ENCODE assay signal across 8 cellular contexts in the genomic region with DNA sequence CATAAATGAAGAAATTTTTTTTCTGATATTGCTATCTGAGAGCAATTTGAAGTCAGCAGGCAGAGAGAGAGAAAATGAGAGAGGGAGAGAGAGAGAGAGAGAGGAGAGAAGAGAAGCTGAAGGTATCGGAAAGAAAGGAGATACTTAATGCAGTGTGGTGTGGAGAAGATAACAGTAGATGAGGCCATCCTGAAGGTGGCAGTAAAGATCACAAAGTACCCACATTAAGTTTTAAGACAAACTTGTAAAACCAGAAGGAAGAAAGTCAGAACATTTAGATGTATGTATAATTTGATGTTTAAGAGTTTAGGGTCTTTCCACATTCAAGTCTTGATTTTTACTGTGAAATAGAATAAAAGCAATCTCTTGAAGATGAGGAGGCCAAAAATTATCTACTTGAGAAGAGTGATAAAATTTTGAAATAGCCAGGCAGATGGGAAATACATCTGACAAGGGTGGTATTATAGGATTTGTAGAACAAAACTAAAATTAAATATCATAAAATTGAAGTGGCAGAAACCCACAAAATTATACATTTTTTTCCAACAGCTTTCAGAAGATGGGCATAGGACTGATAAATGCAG.
A peak's percentile ranks its signal among the peaks of the same experiment; 100 is the strongest.
DNase-seq lines count a peak whose midpoint lies in the region; ATAC-seq, FAIRE-seq and TF ChIP-seq lines count a peak whose summit lies in the region.

No MANE protein-coding gene starts in this region.

- H3K9me3 ChIP-seq in esophagus squamous epithelium = no peaks in the 10 kb centered on the region

- no peaks in the 10 kb centered on the region for H3K9me3 Mint-ChIP-seq in activated CD8-positive, alpha-beta T cell treated with anti-CD3 and anti-CD28 coated beads, Interleukin-2, amount 10 ng/mL, durations not matched to agents 7 days and 5 days (ENCODE audit: insufficient read depth)
- H3K9me3 Mint-ChIP-seq in activated naive CD4-positive, alpha-beta T cell treated with anti-CD3 and anti-CD28 coated beads, Interleukin-2, amount 10 ng/mL, durations not matched to agents 7 days and 5 days = no peaks in the 10 kb centered on the region

- TF ChIP-seq CTCF in D721Med (IDR thresholded peaks at IDR 0.05; ENCODE audit: insufficient read depth, missing control alignments) (peak; percentile 38), esophagus squamous epithelium (IDR thresholded peaks at IDR 0.05) (peak in 2 of 6 experiments; percentile 13 to 30)

- TF ChIP-seq POLR2A in esophagus squamous epithelium (IDR thresholded peaks at IDR 0.05) = no peak

- no peak overlapping the region for H3K4me3 Mint-ChIP-seq in activated CD8-positive, alpha-beta T cell treated with anti-CD3 and anti-CD28 coated beads, Interleukin-2, amount 10 ng/mL, durations not matched to agents 7 days and 5 days
- H3K4me3 Mint-ChIP-seq in activated naive CD4-positive, alpha-beta T cell treated with anti-CD3 and anti-CD28 coated beads, Interleukin-2, amount 10 ng/mL, durations not matched to agents 7 days and 5 days = no peak overlapping the region

- no peaks in the 10 kb centered on the region for H3K27me3 ChIP-seq in esophagus squamous epithelium

- ATAC-seq in GM19463 (IDR thresholded peaks at IDR 0.05; ENCODE audit: unreplicated experiment) (peak; percentile 66), left lobe of liver (peak; percentile 79)
- peak; percentile 88 for ATAC-seq in activated CD8-positive, alpha-beta T cell treated with anti-CD3 and anti-CD28 coated beads, Interleukin-2, amount 10 ng/mL, durations not matched to agents 7 days and 5 days

- no peak for FAIRE-seq in D721Med (lab: Jason Lieb, UNC)

- no peak overlapping the region for H3K4me3 ChIP-seq in esophagus squamous epithelium

- DNase-seq in D721Med (ENCODE audit: insufficient read length, low spot score) (no peak), MV-4-11 (lab: John Stamatoyannopoulos, UW) (peak; percentile 42), left lobe of liver (ENCODE audit: low spot score) (no peak), esophagus squamous epithelium (lab: John Stamatoyannopoulos, UW) (no peak), NCI-H1930 (lab: John Stamatoyannopoulos, UW) (no peak)
- DNase-seq in activated CD8-positive, alpha-beta T cell treated with anti-CD3 and anti-CD28 coated beads, Interleukin-2, amount 10 ng/mL, durations not matched to agents 7 days and 5 days = peak; percentile 52
- DNase-seq in activated naive CD4-positive, alpha-beta T cell treated with anti-CD3 and anti-CD28 coated beads, Interleukin-2, amount 10 ng/mL, durations not matched to agents 7 days and 5 days = no peak

- no peak overlapping the region for H3K27ac ChIP-seq in esophagus squamous epithelium

- no peaks in the 10 kb centered on the region for H3K4me1 ChIP-seq in esophagus squamous epithelium

- H3K36me3 ChIP-seq in esophagus squamous epithelium = no peaks in the 10 kb centered on the region

- 4 to 23% methylated on average over 1 of the region's 1 CpG for WGBS in esophagus squamous epithelium, 2 donors

- intact Hi-C loops in esophagus squamous epithelium (cut with DNase I) = no loop called here

- CTCF ChIA-PET in activated CD8-positive, alpha-beta T cell treated with anti-CD3 and anti-CD28 coated beads, Interleukin-2, amount 10 ng/mL, durations not matched to agents 7 days and 5 days (lab: Charles Lee) = interaction anchor here (0.7 to 7.0 kb wide), 9 partner anchors 9 to 192 kb away, joined by 3 to 56 read pairs (median 3); no protein-coding TSS in a partner anchor
- CTCF ChIA-PET in activated naive CD4-positive, alpha-beta T cell treated with anti-CD3 and anti-CD28 coated beads, Interleukin-2, amount 10 ng/mL, durations not matched to agents 7 days and 5 days (lab: Charles Lee) = interaction anchor here (0.8 to 4.5 kb wide), 4 partner anchors 23 to 192 kb away, joined by 3 to 29 read pairs (median 4); no protein-coding TSS in a partner anchor

- H3K27me3 Mint-ChIP-seq in activated CD8-positive, alpha-beta T cell treated with anti-CD3 and anti-CD28 coated beads, Interleukin-2, amount 10 ng/mL, durations not matched to agents 7 days and 5 days (ENCODE audit: low read depth) = peaks cover 15% of the 10 kb centered on the region
- H3K27me3 Mint-ChIP-seq in activated naive CD4-positive, alpha-beta T cell treated with anti-CD3 and anti-CD28 coated beads, Interleukin-2, amount 10 ng/mL, durations not matched to agents 7 days and 5 days = peaks cover 8% of the 10 kb centered on the region

- no peaks in the 10 kb centered on the region for H3K36me3 Mint-ChIP-seq in activated CD8-positive, alpha-beta T cell treated with anti-CD3 and anti-CD28 coated beads, Interleukin-2, amount 10 ng/mL, durations not matched to agents 7 days and 5 days (ENCODE audit: low read depth)
- no peaks in the 10 kb centered on the region for H3K36me3 Mint-ChIP-seq in activated naive CD4-positive, alpha-beta T cell treated with anti-CD3 and anti-CD28 coated beads, Interleukin-2, amount 10 ng/mL, durations not matched to agents 7 days and 5 days

- POLR2A ChIA-PET in activated CD8-positive, alpha-beta T cell treated with anti-CD3 and anti-CD28 coated beads, Interleukin-2, amount 10 ng/mL, durations not matched to agents 7 days and 5 days (lab: Charles Lee) = no interaction called here

- H3K4me1 Mint-ChIP-seq in activated CD8-positive, alpha-beta T cell treated with anti-CD3 and anti-CD28 coated beads, Interleukin-2, amount 10 ng/mL, durations not matched to agents 7 days and 5 days (ENCODE audit: low read depth) = peaks cover 31% of the 10 kb centered on the region
- H3K4me1 Mint-ChIP-seq in activated naive CD4-positive, alpha-beta T cell treated with anti-CD3 and anti-CD28 coated beads, Interleukin-2, amount 10 ng/mL, durations not matched to agents 7 days and 5 days = peaks cover 9% of the 10 kb centered on the region

- no peak overlapping the region for H3K27ac Mint-ChIP-seq in activated CD8-positive, alpha-beta T cell treated with anti-CD3 and anti-CD28 coated beads, Interleukin-2, amount 10 ng/mL, durations not matched to agents 7 days and 5 days
- no peak overlapping the region for H3K27ac Mint-ChIP-seq in activated naive CD4-positive, alpha-beta T cell treated with anti-CD3 and anti-CD28 coated beads, Interleukin-2, amount 10 ng/mL, durations not matched to agents 7 days and 5 days

Comparison
In these comparisons a context has a peak if more than half of its experiments do, and no peak if none do; other contexts are left out.
1. DNase-seq: peak in MV-4-11 (single experiment) and activated CD8-positive, alpha-beta T cell treated with anti-CD3 and anti-CD28 coated beads, Interleukin-2, amount 10 ng/mL, durations not matched to agents 7 days and 5 days (single experiment); none in D721Med (single experiment), left lobe of liver (single experiment), esophagus squamous epithelium (single experiment), NCI-H1930 (0 of 2) and activated naive CD4-positive, alpha-beta T cell treated with anti-CD3 and anti-CD28 coated beads, Interleukin-2, amount 10 ng/mL, durations not matched to agents 7 days and 5 days (single experiment).
2. Peak in every context shown above with its lines, with median percentiles within 50 percentile points of each other: ATAC-seq.